ENCODE assay signal across 20 cellular contexts in the genomic region with DNA sequence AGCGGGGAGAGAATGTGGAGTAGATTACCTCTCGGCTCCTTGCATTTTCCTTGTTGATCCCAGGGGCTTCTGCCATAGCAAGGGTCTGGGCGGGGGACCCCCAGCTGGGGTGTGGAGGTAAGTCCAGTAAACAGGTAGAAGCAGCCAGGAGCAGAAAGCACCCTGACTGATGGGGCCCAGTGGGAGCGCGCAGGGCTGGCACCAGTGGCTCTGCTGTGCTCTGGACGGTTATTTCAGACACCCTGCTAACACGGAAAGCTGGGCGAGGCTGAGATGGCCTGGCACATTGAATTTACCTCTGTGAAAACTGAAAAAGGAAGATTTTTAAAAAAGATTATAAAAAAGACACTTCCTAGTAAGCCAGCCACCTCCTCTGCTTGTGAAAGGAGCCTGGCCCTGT.
"Had no signal": no experiment of that assay in that cellular context is flagged by ENCODE, and none has a peak within 500 bp of the region (broad histone marks: within the 10 kb centered on the region; RNA-seq: fewer than 3 reads in every experiment).

No MANE protein-coding gene starts in this region.

- ATAC-seq: activated T-cell treated with anti-CD3 and anti-CD28 coated beads, Interleukin-2, amount 50 U/mL, for 4 hours; heart right ventricle; natural killer cell; sciatic nerve; stimulated activated naive B cell treated with anti-CD40 and anti-IgM and Interleukin-4, amounts not matched to agents 10 μg/mL and 1 μg/mL and 100 μg/mL, for 72 hours had no signal

- FAIRE-seq: keratinocyte, small intestine had no signal

- H3K36me3 ChIP-seq: breast epithelium, colonic mucosa, heart right ventricle, vagina had no signal

- H3K27ac ChIP-seq: breast epithelium, colonic mucosa, heart right ventricle, parathyroid adenoma, testis, vagina had no signal

- H3K4me3 ChIP-seq: breast epithelium, colonic mucosa, heart right ventricle, testis, vagina had no signal

- H3K9me3 ChIP-seq: breast epithelium, colonic mucosa, heart right ventricle, testis, vagina had no signal

- H3K27me3 ChIP-seq: breast epithelium, colonic mucosa, heart right ventricle, testis, vagina had no signal

- H3K9ac ChIP-seq: parathyroid adenoma had no signal

- H3K79me2 ChIP-seq: parathyroid adenoma had no signal

- DNase-seq: activated CD4-positive, alpha-beta T cell treated with anti-CD3 and anti-CD28 coated beads for 4 hours; activated CD4-positive, alpha-beta T cell treated with anti-CD3 and anti-CD28 coated beads, Interleukin-2, amount 50 U/mL, for 48 hours; activated CD4-positive, CD25-positive, alpha-beta regulatory T cell; activated CD8-positive, alpha-beta memory T cell treated with anti-CD3 and anti-CD28 coated beads, Interleukin-2, amount 50 U/mL, for 48 hours; activated naive CD4-positive, alpha-beta T cell treated with Interleukin-2 at 50 U/mL for 16 hours; activated naive CD8-positive, alpha-beta T cell treated with anti-CD3 and anti-CD28 coated beads for 36 hours; activated T-cell treated with anti-CD3 and anti-CD28 coated beads, Interleukin-2, amount 50 U/mL, for 4 hours; colonic mucosa; heart right ventricle; natural killer cell; small intestine; stimulated activated CD8-positive, alpha-beta memory T cell treated with anti-CD3 and anti-CD28 coated beads, Interleukin-4, amount 100 ng/mL, for 48 hours; stimulated activated naive B cell treated with anti-CD40 and anti-IgM and Interleukin-4, amounts not matched to agents 10 μg/mL and 1 μg/mL and 100 μg/mL, for 72 hours; T1000; testis had no signal

- H3K4me1 ChIP-seq: breast epithelium had no signal
